8 cellular contexts compared by ENCODE assay signal in genomic region chr1:244864253-244865027, GRCh38. TPM values are rescaled to one million over a fixed set of nuclear protein-coding genes. Genes with fewer than 3 reads are reported as not detected.
DNase-seq lines count a peak whose midpoint lies in the region; ATAC-seq and TF ChIP-seq lines count a peak whose summit lies in the region.

HNRNPU (minus strand) TSS chr1:244864543; CDS start chr1:244864307, 236 bp downstream.

- peak within 1 kb of the TSS; percentile 97 for H3K27ac Mint-ChIP-seq in activated T-helper 17 cell treated with anti-CD3 and anti-CD28 coated beads, Interleukin-2, amount 50 U/mL, for 72 hours
- H3K27ac Mint-ChIP-seq in naive thymus-derived CD8-positive, alpha-beta T cell = peak within 1 kb of the TSS; percentile 97 to 100 (median 98)

- peaks cover 54% of the 10 kb centered on the region for H3K36me3 Mint-ChIP-seq in activated T-helper 17 cell treated with anti-CD3 and anti-CD28 coated beads, Interleukin-2, amount 50 U/mL, for 72 hours (ENCODE audit: low read depth)
- peaks cover 7 to 30% (median 17%) of the 10 kb centered on the region in 3 donors for H3K36me3 Mint-ChIP-seq in naive thymus-derived CD8-positive, alpha-beta T cell

- TF ChIP-seq CTCF in LNCaP clone FGC (IDR thresholded peaks at IDR 0.05; ENCODE audit: control insufficient read depth, extremely low read depth, insufficient read depth) = no peak
- TF ChIP-seq CTCF in RWPE1 (conservative IDR thresholded peaks at IDR 0.05; ENCODE audit: low read depth) = 0 out of 2 replicates have a peak, but pooled peaks have one; percentile 9
- peak; percentile 26 to 30 for TF ChIP-seq CTCF in fibroblast of lung (conservative IDR thresholded peaks at IDR 0.05 in 1 of 2, IDR thresholded peaks at IDR 0.05 in 1 of 2; ENCODE audit: low read depth in 1 of 2, low read length in 2 of 2)

- peaks cover 14% of the 10 kb centered on the region for H4K20me1 ChIP-seq in fibroblast of lung (ENCODE audit: control insufficient read depth, extremely low read depth, insufficient read depth, low read length)

- H3K4me1 Mint-ChIP-seq in activated T-helper 17 cell treated with anti-CD3 and anti-CD28 coated beads, Interleukin-2, amount 50 U/mL, for 72 hours = peaks cover 16% of the 10 kb centered on the region
- H3K4me1 Mint-ChIP-seq in naive thymus-derived CD8-positive, alpha-beta T cell = peaks cover 21 to 56% (median 40%) of the 10 kb centered on the region in 4 donors

- H3K27ac ChIP-seq in RWPE1 = peak within 1 kb of the TSS; percentile 97
- H3K27ac ChIP-seq in fibroblast of lung (ENCODE audit: insufficient read depth, low read length) = peak within 1 kb of the TSS; percentile 96

- no peaks in the 10 kb centered on the region for H3K27me3 ChIP-seq in fibroblast of lung (ENCODE audit: control insufficient read depth, insufficient read depth, low read length)

- peak within 1 kb of the TSS; percentile 89 for H2AFZ ChIP-seq in fibroblast of lung (ENCODE audit: low read length)

- H3K36me3 ChIP-seq in fibroblast of lung (ENCODE audit: control insufficient read depth, insufficient read depth, low read length) = peaks cover 6% of the 10 kb centered on the region

- ATAC-seq in activated T-helper 17 cell treated with anti-CD3 and anti-CD28 coated beads, Interleukin-2, amount 50 U/mL, for 72 hours (replicated peaks) = peak; percentile 79
- peak; percentile 60 to 61 for ATAC-seq in naive thymus-derived CD8-positive, alpha-beta T cell

- CTCF ChIA-PET in RWPE1 (lab: Yijun Ruan, JAX) = interaction anchor here (0.6 to 1.7 kb wide), 5 partner anchors 18 to 181 kb away, joined by 3 to 5 read pairs (median 3); no protein-coding TSS in a partner anchor

- no peaks in the 10 kb centered on the region for H3K9me3 Mint-ChIP-seq in activated T-helper 17 cell treated with anti-CD3 and anti-CD28 coated beads, Interleukin-2, amount 50 U/mL, for 72 hours
- H3K9me3 Mint-ChIP-seq in naive thymus-derived CD8-positive, alpha-beta T cell = peaks cover 0 to 3% (median 0%) of the 10 kb centered on the region in 9 donors

- peak within 1 kb of the TSS; percentile 95 for H3K4me3 Mint-ChIP-seq in activated T-helper 17 cell treated with anti-CD3 and anti-CD28 coated beads, Interleukin-2, amount 50 U/mL, for 72 hours
- H3K4me3 Mint-ChIP-seq in naive thymus-derived CD8-positive, alpha-beta T cell = peak within 1 kb of the TSS; percentile 87 to 97 (median 94)

- no peaks in the 10 kb centered on the region for H3K9me3 ChIP-seq in fibroblast of lung (ENCODE audit: control insufficient read depth, insufficient read depth, low read depth, low read length)

- H3K9ac ChIP-seq in fibroblast of lung (ENCODE audit: insufficient read depth, low read length) = peak within 1 kb of the TSS; percentile 99

- POLR2A ChIA-PET in RWPE1 (lab: Yijun Ruan, JAX; ENCODE audit: low non-redundant PET) = interaction anchor here (1.3 kb wide), 1 partner anchor 105 kb away, joined by 6 read pairs; a partner anchor contains a TSS
- POLR2A ChIA-PET in naive thymus-derived CD8-positive, alpha-beta T cell (lab: Charles Lee) = interaction anchor here (0.8 to 25.8 kb wide), 19 partner anchors 20 to 817 kb away, joined by 3 to 1109 read pairs (median 5); partner anchors contain the start of genes ADSS2, CATSPERE, COX20 and DESI2

- peaks cover 6% of the 10 kb centered on the region for H3K4me1 ChIP-seq in fibroblast of lung (ENCODE audit: control insufficient read depth, extremely low read depth, insufficient read depth, low read length)

- no peaks in the 10 kb centered on the region for H3K27me3 Mint-ChIP-seq in activated T-helper 17 cell treated with anti-CD3 and anti-CD28 coated beads, Interleukin-2, amount 50 U/mL, for 72 hours
- peaks cover 0 to 2% (median 0%) of the 10 kb centered on the region in 5 donors for H3K27me3 Mint-ChIP-seq in naive thymus-derived CD8-positive, alpha-beta T cell

- DNase-seq in ELF-1 (ENCODE audit: low read depth, low spot score) (peak; percentile 98), GOT3 (lab: John Stamatoyannopoulos, UW) (peak; percentile 95), LNCaP clone FGC (ENCODE audit: low read depth) (peak; percentile 88), RWPE1 (ENCODE audit: low spot score) (peak; percentile 88), fibroblast of lung (ENCODE audit: low read depth in 2 of 2) (peak; percentile 96 to 97)
- peak; percentile 94 to 98 (median 96) for DNase-seq in naive thymus-derived CD8-positive, alpha-beta T cell
- DNase-seq in stimulated activated naive CD4-positive, alpha-beta T cell (lab: John Stamatoyannopoulos, UW) = peak; percentile 92 to 98 (median 94)

- H3K4me2 ChIP-seq in fibroblast of lung (ENCODE audit: extremely low read depth, insufficient read depth, low read length) = peak within 1 kb of the TSS; percentile 80

- H3K4me3 ChIP-seq in LNCaP clone FGC (ENCODE audit: low read depth, low read length) (peak within 1 kb of the TSS; percentile 95), fibroblast of lung (replicated peaks in 1 of 4; ENCODE audit: control extremely low read depth in 1 of 4, insufficient read depth in 1 of 4, low read depth in 3 of 4, low read length in 4 of 4) (peak within 1 kb of the TSS; percentile 76 to 96 (median 82))

- peaks cover 47% of the 10 kb centered on the region for H3K79me2 ChIP-seq in fibroblast of lung (ENCODE audit: control insufficient read depth, insufficient read depth, low read length)

RNA-seq across cellular contexts. Expression of gene HNRNPU, which starts in this region (rescaled TPM):
- total RNA-seq in activated T-helper 17 cell treated with anti-CD3 and anti-CD28 coated beads, Interleukin-2, amount 50 U/mL, for 72 hours = 100 to 1,000 TPM; 336 to 438 TPM
- 328 and 383 TPM in 2 replicates for total RNA-seq in fibroblast of lung
- polyA plus RNA-seq in fibroblast of lung = 231 and 330 TPM in 2 replicates
- 307 and 379 TPM in 2 replicates for polyA plus RNA-seq in fibroblast of lung (2012)
- 14.6 and 94.0 TPM in 2 replicates for polyA minus RNA-seq in fibroblast of lung (ENCODE audit: low replicate concordance)
- 100 to 1,000 TPM; 395 to 403 TPM for total RNA-seq in naive thymus-derived CD8-positive, alpha-beta T cell
- 100 to 1,000 TPM; 179 to 392 (median 281) TPM for polyA plus RNA-seq in naive thymus-derived CD8-positive, alpha-beta T cell

Comparison
In these comparisons a context has a peak if more than half of its experiments do, and no peak if none do; other contexts are left out.
1. Peak in every context shown above with its lines: DNase-seq, ATAC-seq, H3K4me3 ChIP-seq and H3K27ac ChIP-seq.